Comparison of ENCODE assay signal across 1 cellular context in the genomic region with DNA sequence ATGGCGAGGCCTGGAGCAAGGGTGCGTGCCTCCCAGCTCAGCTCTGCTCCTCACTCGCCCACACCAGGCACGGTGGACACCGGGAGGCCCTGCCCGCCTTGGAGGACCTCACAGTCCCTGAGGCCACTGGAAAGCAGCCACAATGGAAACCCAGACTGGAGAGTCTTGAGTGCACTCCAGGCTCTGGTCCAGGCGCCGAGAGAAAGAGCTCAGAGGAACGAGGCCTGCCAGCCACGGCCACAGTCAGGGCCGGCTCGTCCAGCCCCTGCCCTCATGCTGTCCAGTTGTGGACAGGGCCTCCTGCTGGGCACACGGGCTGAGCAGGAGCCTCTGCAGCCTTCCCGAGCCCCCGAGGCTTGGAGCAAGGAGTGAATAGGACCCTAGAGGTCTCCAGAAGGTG.
TF ChIP-seq lines count a peak whose summit lies in the region.

No MANE protein-coding gene starts in this region.

TF ChIP-seq in WTC11, 78 proteins besides CTCF, POLR2A, EP300 and RAD21 (continued from another document):
- TF ChIP-seq, protein P1, sequence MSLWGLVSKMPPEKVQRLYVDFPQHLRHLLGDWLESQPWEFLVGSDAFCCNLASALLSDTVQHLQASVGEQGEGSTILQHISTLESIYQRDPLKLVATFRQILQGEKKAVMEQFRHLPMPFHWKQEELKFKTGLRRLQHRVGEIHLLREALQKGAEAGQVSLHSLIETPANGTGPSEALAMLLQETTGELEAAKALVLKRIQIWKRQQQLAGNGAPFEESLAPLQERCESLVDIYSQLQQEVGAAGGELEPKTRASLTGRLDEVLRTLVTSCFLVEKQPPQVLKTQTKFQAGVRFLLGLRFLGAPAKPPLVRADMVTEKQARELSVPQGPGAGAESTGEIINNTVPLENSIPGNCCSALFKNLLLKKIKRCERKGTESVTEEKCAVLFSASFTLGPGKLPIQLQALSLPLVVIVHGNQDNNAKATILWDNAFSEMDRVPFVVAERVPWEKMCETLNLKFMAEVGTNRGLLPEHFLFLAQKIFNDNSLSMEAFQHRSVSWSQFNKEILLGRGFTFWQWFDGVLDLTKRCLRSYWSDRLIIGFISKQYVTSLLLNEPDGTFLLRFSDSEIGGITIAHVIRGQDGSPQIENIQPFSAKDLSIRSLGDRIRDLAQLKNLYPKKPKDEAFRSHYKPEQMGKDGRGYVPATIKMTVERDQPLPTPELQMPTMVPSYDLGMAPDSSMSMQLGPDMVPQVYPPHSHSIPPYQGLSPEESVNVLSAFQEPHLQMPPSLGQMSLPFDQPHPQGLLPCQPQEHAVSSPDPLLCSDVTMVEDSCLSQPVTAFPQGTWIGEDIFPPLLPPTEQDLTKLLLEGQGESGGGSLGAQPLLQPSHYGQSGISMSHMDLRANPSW (CRISPR knock-in tag; conservative IDR thresholded peaks at IDR 0.05; ENCODE audit: low read depth), result no peak
